ENCODE assay signal across 17 cellular contexts in genomic region chr6:7255918-7256317, GRCh38. TPM values are rescaled to one million over a fixed set of nuclear protein-coding genes. Genes with fewer than 3 reads are reported as not detected.
DNase-seq lines count a peak whose midpoint lies in the region; ATAC-seq and TF ChIP-seq lines count a peak whose summit lies in the region.
"Had no signal": no experiment of that assay in that cellular context is flagged by ENCODE, and none has a peak within 500 bp of the region (broad histone marks: within the 10 kb centered on the region; RNA-seq: fewer than 3 reads in every experiment).

No MANE protein-coding gene starts in this region.

- TF ChIP-seq CTCF in left lung (IDR thresholded peaks at IDR 0.05) (no peak), gastrocnemius medialis (IDR thresholded peaks at IDR 0.05 in 4 of 5, conservative IDR thresholded peaks at IDR 0.05 in 1 of 5) (no peak), upper lobe of left lung (IDR thresholded peaks at IDR 0.05) (no peak), coronary artery (IDR thresholded peaks at IDR 0.05) (no peak)

- TF ChIP-seq POLR2A in gastrocnemius medialis (IDR thresholded peaks at IDR 0.05) (no peak), upper lobe of left lung (IDR thresholded peaks at IDR 0.05) (no peak)

- no peaks in the 10 kb centered on the region for H3K27me3 ChIP-seq in right cardiac atrium (ENCODE audit: control insufficient read depth, insufficient read depth)
- H3K27me3 ChIP-seq in left lung, result no peaks in the 10 kb centered on the region
- H3K27me3 ChIP-seq in gastrocnemius medialis, result no peaks in the 10 kb centered on the region
- no peaks in the 10 kb centered on the region for H3K27me3 ChIP-seq in upper lobe of left lung

- TF ChIP-seq EP300 in upper lobe of left lung (IDR thresholded peaks at IDR 0.05), result no peak

- H3K4me1 ChIP-seq in right cardiac atrium (ENCODE audit: control insufficient read depth, insufficient read depth, low read length), result peaks cover 2% of the 10 kb centered on the region
- peaks cover 0 to 41% of the 10 kb centered on the region in 2 donors for H3K4me1 ChIP-seq in left lung
- H3K4me1 ChIP-seq in gastrocnemius medialis, result peaks cover 6 to 11% of the 10 kb centered on the region in 2 donors
- peaks cover 14 to 17% (median 15%) of the 10 kb centered on the region in 4 donors for H3K4me1 ChIP-seq in upper lobe of left lung

- H3K27ac ChIP-seq in right cardiac atrium (ENCODE audit: low read length) (no peak overlapping the region), left lung (peak overlapping the region; percentile 26 to 85), gastrocnemius medialis (peak overlapping the region in 3 of 4 donors; percentile 57 to 73 (median 67)), upper lobe of left lung (peak overlapping the region in 3 of 4 donors; percentile 0 to 80 (median 59)), coronary artery (peak overlapping the region in 1 of 2 donors; percentile 82)

- in situ Hi-C loops in gastrocnemius medialis (cut with MboI; ENCODE audit: low sequenced_read_pairs in 4 of 4), result no loop called here

- intact Hi-C loops in right cardiac atrium (cut with DNase I), result no loop called here
- intact Hi-C loops in Right ventricle myocardium inferior (cut with DNase I), result no loop called here
- intact Hi-C loops in left lung (cut with DNase I), result no loop called here
- intact Hi-C loops in gastrocnemius medialis (cut with DNase I; ENCODE audit: low total_unique reads), result no loop called here

- H3K4me3 ChIP-seq in right cardiac atrium (ENCODE audit: low read length), result no peak overlapping the region
- no peak overlapping the region for H3K4me3 ChIP-seq in left lung
- no peak overlapping the region for H3K4me3 ChIP-seq in gastrocnemius medialis
- no peak overlapping the region for H3K4me3 ChIP-seq in upper lobe of left lung
- no peak overlapping the region for H3K4me3 ChIP-seq in coronary artery

- no peak for ATAC-seq in right cardiac atrium
- no peak for ATAC-seq in Right ventricle myocardium inferior
- no peak for ATAC-seq in left lung
- no peak for ATAC-seq in gastrocnemius medialis
- no peak for ATAC-seq in upper lobe of left lung (ENCODE audit: low FRiP score in 2 of 2)
- ATAC-seq in HG02973 (IDR thresholded peaks at IDR 0.05; ENCODE audit: unreplicated experiment), result no peak
- ATAC-seq: SK-N-SH treated with all-trans-retinoic acid at 6 μM for 48 hours had no signal

- peak in 2 of 3 donors; percentile 17 to 18 for DNase-seq in right cardiac atrium
- no peak for DNase-seq in Right ventricle myocardium inferior (ENCODE audit: missing footprints)
- peak in 1 of 2 donors; percentile 5 for DNase-seq in left lung
- DNase-seq in gastrocnemius medialis, result no peak
- no peak for DNase-seq in upper lobe of left lung
- no peak for DNase-seq in coronary artery (ENCODE audit: low spot score)
- no peak for DNase-seq in COR-L47 (lab: John Stamatoyannopoulos, UW)
- DNase-seq: Calu3; CD4-positive, alpha-beta memory T cell; DMS53; MM.1S; NCI-H1092 treated with DMSO at 0.1 percent for 48 hours; NCI-H1694; NCI-H2081 treated with DMSO at 0.1 percent for 48 hours; SHP77 treated with DMSO at 0.1 percent for 48 hours had no signal

- H3K36me3 ChIP-seq in left lung (peaks cover 0 to 15% of the 10 kb centered on the region in 2 donors), gastrocnemius medialis (peaks cover 0 to 7% of the 10 kb centered on the region in 2 donors), upper lobe of left lung (peaks cover 0 to 14% (median 0%) of the 10 kb centered on the region in 4 donors)

- 94% methylated on average over 5 of the region's 5 CpGs for WGBS in right cardiac atrium
- 92 to 94% methylated on average over 5 of the region's 5 CpGs for WGBS in upper lobe of left lung, 2 donors

- H3K9me3 ChIP-seq in right cardiac atrium (ENCODE audit: control insufficient read depth, low read length), result no peaks in the 10 kb centered on the region
- H3K9me3 ChIP-seq in left lung, result peaks cover 0 to 14% of the 10 kb centered on the region in 2 donors
- peaks cover 0 to 8% (median 0%) of the 10 kb centered on the region in 3 donors for H3K9me3 ChIP-seq in gastrocnemius medialis
- H3K9me3 ChIP-seq in upper lobe of left lung, result peaks cover 0 to 16% (median 9%) of the 10 kb centered on the region in 4 donors

RNA-seq across cellular contexts. Expression of gene SSR1, which starts 57.1 kb away (rescaled TPM):
- total RNA-seq in right cardiac atrium (10 to 100 TPM; 71.6 to 96.3 (median 82.0) TPM), Right ventricle myocardium inferior (58.5 TPM), left lung (100 to 1,000 TPM; 155 to 247 TPM), gastrocnemius medialis (10 to 100 TPM; 11.8 to 36.8 (median 18.6) TPM), upper lobe of left lung (100 to 1,000 TPM in 2 of 6 donors, 10 to 100 TPM in 4; 14.5 to 135 (median 57.7) TPM)
- 21.6 TPM for polyA plus RNA-seq in right cardiac atrium

Comparison
In these comparisons a context has a peak if more than half of its experiments do, and no peak if none do; other contexts are left out.
1. DNase-seq: peak in right cardiac atrium (2 of 3); none in Right ventricle myocardium inferior (single experiment), gastrocnemius medialis (0 of 2), upper lobe of left lung (0 of 2), coronary artery (single experiment) and COR-L47 (single experiment).